Comparison of ENCODE assay signal across 1 cellular context in the genomic region with DNA sequence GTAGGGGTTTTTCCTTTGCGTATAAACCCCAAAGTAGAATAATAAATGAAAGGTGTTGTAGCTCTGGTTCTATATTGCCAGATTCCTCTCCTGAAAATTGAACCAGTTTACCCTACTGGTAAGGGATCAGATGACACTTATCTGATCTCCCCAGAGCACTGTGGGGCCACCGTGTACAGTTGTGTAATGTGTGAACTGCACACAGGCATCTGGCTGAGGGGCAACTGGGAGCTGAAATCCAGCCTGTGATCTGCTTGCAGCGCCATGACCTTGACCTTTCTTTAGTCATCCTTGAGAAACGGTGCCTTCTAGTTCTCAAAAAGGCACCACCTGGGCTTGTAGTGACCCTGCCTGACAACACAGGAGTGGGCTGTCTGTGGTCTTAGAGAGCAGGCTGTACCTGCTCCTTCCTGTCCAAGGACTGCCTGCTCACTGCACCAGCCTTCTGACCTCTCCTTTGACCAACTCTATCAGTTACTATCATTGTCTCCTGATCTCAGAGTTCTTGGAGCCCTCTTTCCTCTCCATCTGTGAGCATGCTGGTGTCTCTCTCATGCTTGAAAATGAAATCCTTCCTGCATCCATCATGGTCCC.
TF ChIP-seq lines count a peak whose summit lies in the region.

No MANE protein-coding gene starts in this region.

TF ChIP-seq in GM12878, 131 proteins besides CTCF, POLR2A, EP300 and RAD21:
- TF ChIP-seq, protein P1, sequence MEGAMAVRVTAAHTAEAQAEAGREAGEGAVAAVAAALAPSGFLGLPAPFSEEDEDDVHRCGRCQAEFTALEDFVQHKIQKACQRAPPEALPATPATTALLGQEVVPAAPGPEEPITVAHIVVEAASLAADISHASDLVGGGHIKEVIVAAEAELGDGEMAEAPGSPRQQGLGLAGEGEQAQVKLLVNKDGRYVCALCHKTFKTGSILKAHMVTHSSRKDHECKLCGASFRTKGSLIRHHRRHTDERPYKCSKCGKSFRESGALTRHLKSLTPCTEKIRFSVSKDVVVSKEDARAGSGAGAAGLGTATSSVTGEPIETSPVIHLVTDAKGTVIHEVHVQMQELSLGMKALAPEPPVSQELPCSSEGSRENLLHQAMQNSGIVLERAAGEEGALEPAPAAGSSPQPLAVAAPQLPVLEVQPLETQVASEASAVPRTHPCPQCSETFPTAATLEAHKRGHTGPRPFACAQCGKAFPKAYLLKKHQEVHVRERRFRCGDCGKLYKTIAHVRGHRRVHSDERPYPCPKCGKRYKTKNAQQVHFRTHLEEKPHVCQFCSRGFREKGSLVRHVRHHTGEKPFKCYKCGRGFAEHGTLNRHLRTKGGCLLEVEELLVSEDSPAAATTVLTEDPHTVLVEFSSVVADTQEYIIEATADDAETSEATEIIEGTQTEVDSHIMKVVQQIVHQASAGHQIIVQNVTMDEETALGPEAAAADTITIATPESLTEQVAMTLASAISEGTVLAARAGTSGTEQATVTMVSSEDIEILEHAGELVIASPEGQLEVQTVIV (IDR thresholded peaks at IDR 0.05; ENCODE audit: borderline replicate concordance, partially characterized antibody): no peak
- TF ChIP-seq, protein P2, sequence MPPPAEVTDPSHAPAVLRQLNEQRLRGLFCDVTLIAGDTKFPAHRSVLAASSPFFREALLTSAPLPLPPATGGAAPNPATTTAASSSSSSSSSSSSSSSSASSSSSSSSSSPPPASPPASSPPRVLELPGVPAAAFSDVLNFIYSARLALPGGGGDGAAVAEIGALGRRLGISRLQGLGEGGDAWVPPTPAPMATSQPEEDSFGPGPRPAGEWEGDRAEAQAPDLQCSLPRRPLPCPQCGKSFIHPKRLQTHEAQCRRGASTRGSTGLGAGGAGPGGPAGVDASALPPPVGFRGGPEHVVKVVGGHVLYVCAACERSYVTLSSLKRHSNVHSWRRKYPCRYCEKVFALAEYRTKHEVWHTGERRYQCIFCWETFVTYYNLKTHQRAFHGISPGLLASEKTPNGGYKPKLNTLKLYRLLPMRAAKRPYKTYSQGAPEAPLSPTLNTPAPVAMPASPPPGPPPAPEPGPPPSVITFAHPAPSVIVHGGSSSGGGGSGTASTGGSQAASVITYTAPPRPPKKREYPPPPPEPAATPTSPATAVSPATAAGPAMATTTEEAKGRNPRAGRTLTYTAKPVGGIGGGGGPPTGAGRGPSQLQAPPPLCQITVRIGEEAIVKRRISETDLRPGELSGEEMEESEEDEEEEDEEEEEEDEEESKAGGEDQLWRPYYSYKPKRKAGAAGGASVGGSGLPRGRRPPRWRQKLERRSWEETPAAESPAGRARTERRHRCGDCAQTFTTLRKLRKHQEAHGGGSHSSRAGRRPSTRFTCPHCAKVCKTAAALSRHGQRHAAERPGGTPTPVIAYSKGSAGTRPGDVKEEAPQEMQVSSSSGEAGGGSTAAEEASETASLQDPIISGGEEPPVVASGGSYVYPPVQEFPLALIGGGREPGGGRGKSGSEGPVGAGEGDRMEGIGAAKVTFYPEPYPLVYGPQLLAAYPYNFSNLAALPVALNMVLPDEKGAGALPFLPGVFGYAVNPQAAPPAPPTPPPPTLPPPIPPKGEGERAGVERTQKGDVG (CRISPR knock-in tag; IDR thresholded peaks at IDR 0.05): no peak
- TF ChIP-seq WRNIP1 (IDR thresholded peaks at IDR 0.05; ENCODE audit: borderline replicate concordance, low read depth, low read length): no peak
- TF ChIP-seq, protein P3, sequence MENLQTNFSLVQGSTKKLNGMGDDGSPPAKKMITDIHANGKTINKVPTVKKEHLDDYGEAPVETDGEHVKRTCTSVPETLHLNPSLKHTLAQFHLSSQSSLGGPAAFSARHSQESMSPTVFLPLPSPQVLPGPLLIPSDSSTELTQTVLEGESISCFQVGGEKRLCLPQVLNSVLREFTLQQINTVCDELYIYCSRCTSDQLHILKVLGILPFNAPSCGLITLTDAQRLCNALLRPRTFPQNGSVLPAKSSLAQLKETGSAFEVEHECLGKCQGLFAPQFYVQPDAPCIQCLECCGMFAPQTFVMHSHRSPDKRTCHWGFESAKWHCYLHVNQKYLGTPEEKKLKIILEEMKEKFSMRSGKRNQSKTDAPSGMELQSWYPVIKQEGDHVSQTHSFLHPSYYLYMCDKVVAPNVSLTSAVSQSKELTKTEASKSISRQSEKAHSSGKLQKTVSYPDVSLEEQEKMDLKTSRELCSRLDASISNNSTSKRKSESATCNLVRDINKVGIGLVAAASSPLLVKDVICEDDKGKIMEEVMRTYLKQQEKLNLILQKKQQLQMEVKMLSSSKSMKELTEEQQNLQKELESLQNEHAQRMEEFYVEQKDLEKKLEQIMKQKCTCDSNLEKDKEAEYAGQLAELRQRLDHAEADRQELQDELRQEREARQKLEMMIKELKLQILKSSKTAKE (IDR thresholded peaks at IDR 0.05; ENCODE audit: low read depth, poor library complexity, severe bottlenecking): no peak
- TF ChIP-seq ESRRA (IDR thresholded peaks at IDR 0.05; ENCODE audit: low read length): no peak
- no peak for TF ChIP-seq TBL1XR1 (IDR thresholded peaks at IDR 0.05; ENCODE audit: low read depth, low read length)
- TF ChIP-seq MTA2 (IDR thresholded peaks at IDR 0.05; ENCODE audit: low read depth): no peak
- no peak for TF ChIP-seq RCOR1 (conservative IDR thresholded peaks at IDR 0.05; ENCODE audit: low read depth, low read length)
- TF ChIP-seq YY1 (IDR thresholded peaks at IDR 0.05; ENCODE audit: low read depth, low read length): no peak
- no peak for TF ChIP-seq LARP7 (IDR thresholded peaks at IDR 0.05)
- no peak for TF ChIP-seq TCF12 (IDR thresholded peaks at IDR 0.05; ENCODE audit: low read depth, low read length)
- TF ChIP-seq, protein P4, sequence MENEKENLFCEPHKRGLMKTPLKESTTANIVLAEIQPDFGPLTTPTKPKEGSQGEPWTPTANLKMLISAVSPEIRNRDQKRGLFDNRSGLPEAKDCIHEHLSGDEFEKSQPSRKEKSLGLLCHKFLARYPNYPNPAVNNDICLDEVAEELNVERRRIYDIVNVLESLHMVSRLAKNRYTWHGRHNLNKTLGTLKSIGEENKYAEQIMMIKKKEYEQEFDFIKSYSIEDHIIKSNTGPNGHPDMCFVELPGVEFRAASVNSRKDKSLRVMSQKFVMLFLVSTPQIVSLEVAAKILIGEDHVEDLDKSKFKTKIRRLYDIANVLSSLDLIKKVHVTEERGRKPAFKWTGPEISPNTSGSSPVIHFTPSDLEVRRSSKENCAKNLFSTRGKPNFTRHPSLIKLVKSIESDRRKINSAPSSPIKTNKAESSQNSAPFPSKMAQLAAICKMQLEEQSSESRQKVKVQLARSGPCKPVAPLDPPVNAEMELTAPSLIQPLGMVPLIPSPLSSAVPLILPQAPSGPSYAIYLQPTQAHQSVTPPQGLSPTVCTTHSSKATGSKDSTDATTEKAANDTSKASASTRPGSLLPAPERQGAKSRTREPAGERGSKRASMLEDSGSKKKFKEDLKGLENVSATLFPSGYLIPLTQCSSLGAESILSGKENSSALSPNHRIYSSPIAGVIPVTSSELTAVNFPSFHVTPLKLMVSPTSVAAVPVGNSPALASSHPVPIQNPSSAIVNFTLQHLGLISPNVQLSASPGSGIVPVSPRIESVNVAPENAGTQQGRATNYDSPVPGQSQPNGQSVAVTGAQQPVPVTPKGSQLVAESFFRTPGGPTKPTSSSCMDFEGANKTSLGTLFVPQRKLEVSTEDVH (IDR thresholded peaks at IDR 0.05; ENCODE audit: low read depth, partially characterized antibody): no peak
- no peak for TF ChIP-seq CBFB (IDR thresholded peaks at IDR 0.05; ENCODE audit: low read depth)
- TF ChIP-seq SMARCA5 (IDR thresholded peaks at IDR 0.05): no peak
- TF ChIP-seq CREM (IDR thresholded peaks at IDR 0.05; ENCODE audit: low read depth): no peak
- TF ChIP-seq, protein P5, sequence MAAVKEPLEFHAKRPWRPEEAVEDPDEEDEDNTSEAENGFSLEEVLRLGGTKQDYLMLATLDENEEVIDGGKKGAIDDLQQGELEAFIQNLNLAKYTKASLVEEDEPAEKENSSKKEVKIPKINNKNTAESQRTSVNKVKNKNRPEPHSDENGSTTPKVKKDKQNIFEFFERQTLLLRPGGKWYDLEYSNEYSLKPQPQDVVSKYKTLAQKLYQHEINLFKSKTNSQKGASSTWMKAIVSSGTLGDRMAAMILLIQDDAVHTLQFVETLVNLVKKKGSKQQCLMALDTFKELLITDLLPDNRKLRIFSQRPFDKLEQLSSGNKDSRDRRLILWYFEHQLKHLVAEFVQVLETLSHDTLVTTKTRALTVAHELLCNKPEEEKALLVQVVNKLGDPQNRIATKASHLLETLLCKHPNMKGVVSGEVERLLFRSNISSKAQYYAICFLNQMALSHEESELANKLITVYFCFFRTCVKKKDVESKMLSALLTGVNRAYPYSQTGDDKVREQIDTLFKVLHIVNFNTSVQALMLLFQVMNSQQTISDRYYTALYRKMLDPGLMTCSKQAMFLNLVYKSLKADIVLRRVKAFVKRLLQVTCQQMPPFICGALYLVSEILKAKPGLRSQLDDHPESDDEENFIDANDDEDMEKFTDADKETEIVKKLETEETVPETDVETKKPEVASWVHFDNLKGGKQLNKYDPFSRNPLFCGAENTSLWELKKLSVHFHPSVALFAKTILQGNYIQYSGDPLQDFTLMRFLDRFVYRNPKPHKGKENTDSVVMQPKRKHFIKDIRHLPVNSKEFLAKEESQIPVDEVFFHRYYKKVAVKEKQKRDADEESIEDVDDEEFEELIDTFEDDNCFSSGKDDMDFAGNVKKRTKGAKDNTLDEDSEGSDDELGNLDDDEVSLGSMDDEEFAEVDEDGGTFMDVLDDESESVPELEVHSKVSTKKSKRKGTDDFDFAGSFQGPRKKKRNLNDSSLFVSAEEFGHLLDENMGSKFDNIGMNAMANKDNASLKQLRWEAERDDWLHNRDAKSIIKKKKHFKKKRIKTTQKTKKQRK (IDR thresholded peaks at IDR 0.05; ENCODE audit: low read depth, low read length): no peak
- TF ChIP-seq, protein P6, sequence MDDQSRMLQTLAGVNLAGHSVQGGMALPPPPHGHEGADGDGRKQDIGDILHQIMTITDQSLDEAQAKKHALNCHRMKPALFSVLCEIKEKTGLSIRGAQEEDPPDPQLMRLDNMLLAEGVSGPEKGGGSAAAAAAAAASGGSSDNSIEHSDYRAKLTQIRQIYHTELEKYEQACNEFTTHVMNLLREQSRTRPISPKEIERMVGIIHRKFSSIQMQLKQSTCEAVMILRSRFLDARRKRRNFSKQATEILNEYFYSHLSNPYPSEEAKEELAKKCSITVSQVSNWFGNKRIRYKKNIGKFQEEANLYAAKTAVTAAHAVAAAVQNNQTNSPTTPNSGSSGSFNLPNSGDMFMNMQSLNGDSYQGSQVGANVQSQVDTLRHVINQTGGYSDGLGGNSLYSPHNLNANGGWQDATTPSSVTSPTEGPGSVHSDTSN (IDR thresholded peaks at IDR 0.05; ENCODE audit: insufficient replicate concordance, low read depth, low read length): no peak
- TF ChIP-seq POLR2AphosphoS5 (IDR thresholded peaks at IDR 0.05; ENCODE audit: low read length): no peak
